In genomic region chr15:34514251-34514760, GRCh38 we compare ENCODE assay signal across 7 cellular contexts.
DNase-seq lines count a peak whose midpoint lies in the region; ATAC-seq and TF ChIP-seq lines count a peak whose summit lies in the region.

No MANE protein-coding gene starts in this region.

- no peaks in the 10 kb centered on the region for H3K36me3 Mint-ChIP-seq in T-helper 2 cell treated with Interferon-gamma antibody and Interleukin-4, amounts not matched to agents 5 μg/mL and 100 μg/mL, for 36 hours (ENCODE audit: low read depth)

- no peak overlapping the region for H3K27ac Mint-ChIP-seq in T-helper 2 cell treated with Interferon-gamma antibody and Interleukin-4, amounts not matched to agents 5 μg/mL and 100 μg/mL, for 36 hours

- peaks cover 16% of the 10 kb centered on the region for H3K4me1 Mint-ChIP-seq in T-helper 2 cell treated with Interferon-gamma antibody and Interleukin-4, amounts not matched to agents 5 μg/mL and 100 μg/mL, for 36 hours (ENCODE audit: low read depth)

- H3K27me3 Mint-ChIP-seq in T-helper 2 cell treated with Interferon-gamma antibody and Interleukin-4, amounts not matched to agents 5 μg/mL and 100 μg/mL, for 36 hours (ENCODE audit: low read depth), result peaks cover 62% of the 10 kb centered on the region

- H3K36me3 ChIP-seq in muscle layer of duodenum (ENCODE audit: control insufficient read depth in 1 of 2, insufficient read depth in 2 of 2, low read length in 2 of 2) (no peaks in the 10 kb centered on the region), aorta (ENCODE audit: control insufficient read depth in 1 of 2, insufficient read depth in 2 of 2, low read length in 1 of 2) (no peaks in the 10 kb centered on the region)

- in situ Hi-C loops in GM13976 (cut with MboI; ENCODE audit: low sequenced_read_pairs, unreplicated experiment), result loop anchor here (25.0 kb wide), 1 partner anchor 98 kb away; no protein-coding TSS in a partner anchor

- no peak for TF ChIP-seq POLR2A in erythroblast (IDR thresholded peaks at IDR 0.05; ENCODE audit: low read length)

- ATAC-seq in HG02642 (IDR thresholded peaks at IDR 0.05; ENCODE audit: poor library complexity, unreplicated experiment) (peak; percentile 58), aorta (ENCODE audit: low FRiP score) (no peak)

- 0 to 1% methylated on average over 38 to 42 of the region's 42 CpGs for WGBS in aorta, 2 donors

- H3K27me3 ChIP-seq in muscle layer of duodenum (ENCODE audit: low read depth, low read length) (no peaks in the 10 kb centered on the region), aorta (ENCODE audit: control insufficient read depth in 1 of 2, insufficient read depth in 2 of 2, low read length in 1 of 2) (no peaks in the 10 kb centered on the region)

- H3K9me3 ChIP-seq in muscle layer of duodenum (ENCODE audit: control insufficient read depth in 1 of 2, low read length in 2 of 2) (no peaks in the 10 kb centered on the region), aorta (ENCODE audit: control insufficient read depth, low read length) (no peaks in the 10 kb centered on the region)

- H3K4me3 Mint-ChIP-seq in T-helper 2 cell treated with Interferon-gamma antibody and Interleukin-4, amounts not matched to agents 5 μg/mL and 100 μg/mL, for 36 hours, result peak overlapping the region; percentile 82

- TF ChIP-seq CTCF in GM13976 (IDR thresholded peaks at IDR 0.05; ENCODE audit: borderline replicate concordance, control extremely low read depth, extremely low read depth, insufficient read depth, missing control alignments), result no peak

- H3K27ac ChIP-seq in muscle layer of duodenum (ENCODE audit: low read length) (no peak overlapping the region), aorta (ENCODE audit: low read depth in 1 of 2, low read length in 2 of 2) (no peak overlapping the region)

- peak; percentile 76 for DNase-seq in GM13976 (ENCODE audit: low spot score)
- DNase-seq in T-helper 2 cell treated with Interferon-gamma antibody and Interleukin-4, amounts not matched to agents 5 μg/mL and 100 μg/mL, for 36 hours (ENCODE audit: low spot score), result peak; percentile 19
- peak; percentile 46 to 51 for DNase-seq in erythroblast (lab: John Stamatoyannopoulos, UW)
- peak; percentile 62 to 70 for DNase-seq in aorta
- DNase-seq in NCI-H2196 (lab: John Stamatoyannopoulos, UW; ENCODE audit: unreplicated experiment), result no peak

- intact Hi-C loops in aorta (cut with DNase I), result loop anchor here in 1 of 2 donors (10.0 kb wide), 1 partner anchor 80 kb away; the partner anchor contains the start of gene GOLGA8A

- H3K4me1 ChIP-seq in muscle layer of duodenum (ENCODE audit: control insufficient read depth in 1 of 2, insufficient read depth in 2 of 2, low read length in 2 of 2) (peaks cover 0 to 4% of the 10 kb centered on the region in 2 donors), aorta (ENCODE audit: control insufficient read depth in 1 of 2, insufficient read depth in 2 of 2, low read length in 2 of 2) (no peaks in the 10 kb centered on the region)

- H3K9me3 Mint-ChIP-seq in T-helper 2 cell treated with Interferon-gamma antibody and Interleukin-4, amounts not matched to agents 5 μg/mL and 100 μg/mL, for 36 hours, result no peaks in the 10 kb centered on the region

- H3K4me3 ChIP-seq in muscle layer of duodenum (ENCODE audit: low read depth in 1 of 2, low read length in 2 of 2) (peak overlapping the region; percentile 44 to 86), aorta (ENCODE audit: low read length in 2 of 2) (peak overlapping the region; percentile 68 to 76)
